ENCODE assay signal across 2 cellular contexts in the genomic region with DNA sequence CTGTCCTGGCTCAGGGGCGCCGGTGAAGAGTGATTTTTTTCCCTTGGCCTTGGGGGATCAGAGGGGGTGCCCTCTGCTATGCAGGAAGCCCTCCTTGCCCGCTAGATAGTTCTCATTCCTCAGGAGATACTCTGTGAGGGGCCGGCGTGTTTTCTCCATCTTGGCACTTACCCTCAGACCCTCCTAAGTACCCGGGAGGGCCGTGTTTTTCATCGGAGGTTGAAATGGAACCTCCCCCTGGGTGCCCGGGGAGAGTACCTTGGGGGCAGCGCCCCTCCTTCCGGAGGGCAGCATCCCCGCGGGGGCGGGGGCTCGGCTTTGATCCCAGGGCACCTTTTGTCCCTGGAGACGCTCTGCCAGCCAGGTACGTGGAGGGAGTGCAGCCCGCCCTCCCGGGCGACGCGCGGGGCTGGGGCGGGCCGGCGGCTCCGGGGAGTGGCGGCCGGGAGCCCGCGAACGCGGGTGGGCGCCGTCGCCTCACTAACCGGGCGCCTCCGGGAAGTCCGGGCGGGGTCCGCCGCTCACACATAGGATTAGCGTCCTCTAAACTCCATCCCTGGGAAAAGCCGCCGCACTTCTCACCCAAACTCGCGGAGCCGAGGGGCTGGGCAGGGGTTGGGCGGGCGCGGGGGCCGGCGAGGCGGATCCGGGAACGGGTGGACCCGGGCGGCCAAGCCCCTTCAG.
TF ChIP-seq lines count a peak whose summit lies in the region.

No MANE protein-coding gene starts in this region.

TF ChIP-seq in HCT116, 20 proteins besides CTCF, POLR2A, EP300 and RAD21:
- TF ChIP-seq TCF7L2 (IDR thresholded peaks at IDR 0.05; ENCODE audit: borderline replicate concordance, extremely low read depth, insufficient read depth, insufficient read length), result peak; percentile 86
- TF ChIP-seq EGR1 (IDR thresholded peaks at IDR 0.05; ENCODE audit: low read depth), result peak; percentile 56; the same call in 1 of the 2 replicates

TF ChIP-seq in GM12878, 131 proteins besides CTCF, POLR2A, EP300 and RAD21:
- TF ChIP-seq DPF2 (IDR thresholded peaks at IDR 0.05) (0 out of 2 replicates have a peak, but pooled peaks have one; percentile 37), NR2F1 (conservative IDR thresholded peaks at IDR 0.05) (0 out of 2 replicates have a peak, but pooled peaks have one; percentile 30), BACH1 (IDR thresholded peaks at IDR 0.05; ENCODE audit: borderline replicate concordance) (peak; percentile 91; the same call in 1 of the 2 replicates), GATAD2B (conservative IDR thresholded peaks at IDR 0.05; ENCODE audit: low read depth) (peak; percentile 90), IKZF1 (conservative IDR thresholded peaks at IDR 0.05) (peak; percentile 49), EGR1 (IDR thresholded peaks at IDR 0.05; ENCODE audit: borderline replicate concordance in 1 of 2, low read depth in 2 of 2, low read length in 2 of 2) (peak in 1 of 2 experiments; percentile 46; a peak in 1 of 3 replicates)
- TF ChIP-seq, protein P1, sequence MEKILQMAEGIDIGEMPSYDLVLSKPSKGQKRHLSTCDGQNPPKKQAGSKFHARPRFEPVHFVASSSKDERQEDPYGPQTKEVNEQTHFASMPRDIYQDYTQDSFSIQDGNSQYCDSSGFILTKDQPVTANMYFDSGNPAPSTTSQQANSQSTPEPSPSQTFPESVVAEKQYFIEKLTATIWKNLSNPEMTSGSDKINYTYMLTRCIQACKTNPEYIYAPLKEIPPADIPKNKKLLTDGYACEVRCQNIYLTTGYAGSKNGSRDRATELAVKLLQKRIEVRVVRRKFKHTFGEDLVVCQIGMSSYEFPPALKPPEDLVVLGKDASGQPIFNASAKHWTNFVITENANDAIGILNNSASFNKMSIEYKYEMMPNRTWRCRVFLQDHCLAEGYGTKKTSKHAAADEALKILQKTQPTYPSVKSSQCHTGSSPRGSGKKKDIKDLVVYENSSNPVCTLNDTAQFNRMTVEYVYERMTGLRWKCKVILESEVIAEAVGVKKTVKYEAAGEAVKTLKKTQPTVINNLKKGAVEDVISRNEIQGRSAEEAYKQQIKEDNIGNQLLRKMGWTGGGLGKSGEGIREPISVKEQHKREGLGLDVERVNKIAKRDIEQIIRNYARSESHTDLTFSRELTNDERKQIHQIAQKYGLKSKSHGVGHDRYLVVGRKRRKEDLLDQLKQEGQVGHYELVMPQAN (conservative IDR thresholded peaks at IDR 0.05), result 0 out of 2 replicates have a peak, but pooled peaks have one; percentile 37
